In genomic region chr1:85174492-85174891, GRCh38 we compare ENCODE assay signal across 13 cellular contexts. TPM values are rescaled to one million over a fixed set of nuclear protein-coding genes. Genes with fewer than 3 reads are reported as not detected.
DNase-seq lines count a peak whose midpoint lies in the region; ATAC-seq and TF ChIP-seq lines count a peak whose summit lies in the region.
"Had no signal": no experiment of that assay in that cellular context is flagged by ENCODE, and none has a peak within 500 bp of the region (broad histone marks: within the 10 kb centered on the region; RNA-seq: fewer than 3 reads in every experiment).

No MANE protein-coding gene starts in this region.

- peaks cover 5% of the 10 kb centered on the region for H3K36me3 Mint-ChIP-seq in neural progenitor cell

- H3K4me3 ChIP-seq in AG04450 (ENCODE audit: low read depth, low read length) = no peak overlapping the region
- no peak overlapping the region for H3K4me3 ChIP-seq in neural progenitor cell
- H3K4me3 ChIP-seq in thyroid gland (replicated peaks in 1 of 3) = no peak overlapping the region
- H3K4me3 ChIP-seq: A549, BLaER1, GM23248 had no signal

- no peak overlapping the region for H3K27ac ChIP-seq in AG04450 (ENCODE audit: low read depth, low read length)
- no peak overlapping the region for H3K27ac ChIP-seq in epithelial cell of prostate
- no peak overlapping the region for H3K27ac ChIP-seq in neural progenitor cell
- no peak overlapping the region for H3K27ac ChIP-seq in thyroid gland
- H3K27ac ChIP-seq: A549, BLaER1, GM23248, HL-60 had no signal

- H4K20me1 ChIP-seq in neural progenitor cell (ENCODE audit: low read depth) = no peaks in the 10 kb centered on the region
- H4K20me1 ChIP-seq: BLaER1 had no signal

- H3K9me3 ChIP-seq in AG04450 (ENCODE audit: control insufficient read depth, insufficient read depth, low read length) = no peaks in the 10 kb centered on the region
- H3K9me3 ChIP-seq in neural progenitor cell (ENCODE audit: low read depth) = no peaks in the 10 kb centered on the region
- H3K9me3 ChIP-seq in thyroid gland = no peaks in the 10 kb centered on the region
- H3K9me3 ChIP-seq: A549, BLaER1 had no signal

- POLR2A ChIA-PET in AG04450 (lab: Yijun Ruan, JAX) = no interaction called here

- intact Hi-C loops in thyroid gland (cut with DNase I) = no loop called here

- H3K27ac Mint-ChIP-seq in neural progenitor cell = no peak overlapping the region

- DNase-seq in AG04450 (ENCODE audit: low read depth, low spot score) (peak; percentile 1), ELR (ENCODE audit: low read depth) (peak; percentile 10), epithelial cell of prostate (ENCODE audit: low read depth, low spot score) (peak; percentile 3), neural progenitor cell (ENCODE audit: low spot score) (no peak), thyroid gland (no peak)
- no peak for DNase-seq in stimulated activated naive CD8-positive, alpha-beta T cell treated with anti-CD3 and anti-CD28 coated beads, Interleukin-15, Interleukin-2, amounts not matched to agents 100 U/mL and 50 U/mL, for 24 hours
- DNase-seq: AML-193, DMS53, GM23248, H7 had no signal

- TF ChIP-seq POLR2A in thyroid gland (IDR thresholded peaks at IDR 0.05) = no peak

- no peaks in the 10 kb centered on the region for H3K4me1 Mint-ChIP-seq in neural progenitor cell

- no peaks in the 10 kb centered on the region for H3K27me3 ChIP-seq in AG04450 (ENCODE audit: control insufficient read depth, insufficient read depth, low read length)
- no peaks in the 10 kb centered on the region for H3K27me3 ChIP-seq in neural progenitor cell
- no peaks in the 10 kb centered on the region for H3K27me3 ChIP-seq in thyroid gland
- H3K27me3 ChIP-seq: BLaER1 had no signal

- no peaks in the 10 kb centered on the region for H3K79me2 ChIP-seq in neural progenitor cell (ENCODE audit: low read depth)

- ATAC-seq in stimulated activated naive CD8-positive, alpha-beta T cell treated with anti-CD3 and anti-CD28 coated beads, Interleukin-15, Interleukin-2, amounts not matched to agents 100 U/mL and 50 U/mL, for 24 hours = peak; percentile 28
- ATAC-seq: A549 had no signal

- H3K4me1 ChIP-seq in neural progenitor cell (no peaks in the 10 kb centered on the region), thyroid gland (no peaks in the 10 kb centered on the region)
- H3K4me1 ChIP-seq: A549, BLaER1 had no signal

- 93 to 94% methylated on average over 1 of the region's 1 CpG for WGBS in thyroid gland, 2 donors

- no peak overlapping the region for H2AFZ ChIP-seq in neural progenitor cell (replicated peaks)
- H2AFZ ChIP-seq: GM23248 had no signal

- no peaks in the 10 kb centered on the region for H3K27me3 Mint-ChIP-seq in neural progenitor cell (ENCODE audit: insufficient read depth, low read depth)

- no peak overlapping the region for H3K4me2 ChIP-seq in neural progenitor cell
- H3K4me2 ChIP-seq: A549, BLaER1 had no signal

- CTCF ChIA-PET in AG04450 (lab: Charles Lee) = interaction anchor here (1.2 to 2.0 kb wide), 2 partner anchors 80 to 85 kb away, joined by 4 to 8 read pairs; partner anchors contain the start of gene C1orf52

- no peak overlapping the region for H3K9ac ChIP-seq in neural progenitor cell
- H3K9ac ChIP-seq: BLaER1, GM23248 had no signal

- no peak for TF ChIP-seq CTCF in AG04450 (IDR thresholded peaks at IDR 0.05; ENCODE audit: low read depth, low read length)
- TF ChIP-seq CTCF in neural progenitor cell (IDR thresholded peaks at IDR 0.05) = no peak
- TF ChIP-seq CTCF in thyroid gland (IDR thresholded peaks at IDR 0.05) = no peak

- no peaks in the 10 kb centered on the region for H3K9me3 Mint-ChIP-seq in neural progenitor cell

- no peaks in the 10 kb centered on the region for H3F3A ChIP-seq in neural progenitor cell (ENCODE audit: low read depth)

- no peaks in the 10 kb centered on the region for H3K36me3 ChIP-seq in neural progenitor cell
- H3K36me3 ChIP-seq in thyroid gland = no peaks in the 10 kb centered on the region
- H3K36me3 ChIP-seq: BLaER1 had no signal

- H3K4me3 Mint-ChIP-seq in neural progenitor cell = no peak overlapping the region

RNA-seq across cellular contexts. Expression of gene SYDE2, which starts 26.3 kb away (rescaled TPM):
- 4.7 and 5.7 TPM in 2 replicates for polyA plus RNA-seq in AG04450 (2011; rRNA removed)
- 11.0 and 14.2 TPM in 2 replicates for polyA minus RNA-seq in AG04450 (2011; rRNA and poly(A)+ RNA removed)
- total RNA-seq in neural progenitor cell (ENCODE audit: low replicate concordance) (10.9 and 12.0 TPM in 2 replicates), thyroid gland (10 to 100 TPM; 15.2 to 30.8 (median 20.5) TPM)

Comparison
In these comparisons a context has a peak if more than half of its experiments do, and no peak if none do; other contexts are left out.
1. DNase-seq: peak in AG04450 (single experiment), ELR (single experiment) and epithelial cell of prostate (single experiment); none in stimulated activated naive CD8-positive, alpha-beta T cell treated with anti-CD3 and anti-CD28 coated beads, Interleukin-15, Interleukin-2, amounts not matched to agents 100 U/mL and 50 U/mL, for 24 hours (single experiment), neural progenitor cell (single experiment) and thyroid gland (0 of 2).